In genomic region chrX:66635360-66635759, GRCh38 we compare ENCODE assay signal across 16 cellular contexts. TPM values are rescaled to one million over a fixed set of nuclear protein-coding genes. Genes with fewer than 3 reads are reported as not detected.
DNase-seq lines count a peak whose midpoint lies in the region; ATAC-seq and TF ChIP-seq lines count a peak whose summit lies in the region.
"Had no signal": no experiment of that assay in that cellular context is flagged by ENCODE, and none has a peak within 500 bp of the region (broad histone marks: within the 10 kb centered on the region; RNA-seq: fewer than 3 reads in every experiment).

No MANE protein-coding gene starts in this region.

- H3K4me1 Mint-ChIP-seq in brain, result peaks cover 47% of the 10 kb centered on the region
- H3K4me1 Mint-ChIP-seq: CD4-positive, CD25-positive, alpha-beta regulatory T cell; central memory CD8-positive, alpha-beta T cell had no signal

- peaks cover 0 to 12% (median 4%) of the 10 kb centered on the region in 5 experiments for H3K9me3 Mint-ChIP-seq in brain
- H3K9me3 Mint-ChIP-seq in activated naive CD4-positive, alpha-beta T cell treated with anti-CD3 and anti-CD28 coated beads, Interleukin-2, amount 50 U/mL, for 72 hours, result no peaks in the 10 kb centered on the region
- H3K9me3 Mint-ChIP-seq: activated T-cell treated with anti-CD3 and anti-CD28 coated beads, Interleukin-2, amount 50 U/mL, for 4 hours; central memory CD8-positive, alpha-beta T cell had no signal

- H3K36me3 Mint-ChIP-seq in brain, result peaks cover 43% of the 10 kb centered on the region
- no peaks in the 10 kb centered on the region for H3K36me3 Mint-ChIP-seq in activated naive CD4-positive, alpha-beta T cell treated with anti-CD3 and anti-CD28 coated beads, Interleukin-2, amount 50 U/mL, for 72 hours
- H3K36me3 Mint-ChIP-seq: CD4-positive, CD25-positive, alpha-beta regulatory T cell had no signal

- no peaks in the 10 kb centered on the region for H3K27me3 Mint-ChIP-seq in brain
- H3K27me3 Mint-ChIP-seq: CD4-positive, CD25-positive, alpha-beta regulatory T cell; central memory CD8-positive, alpha-beta T cell had no signal

- peak overlapping the region in 3 of 5 experiments; percentile 34 to 62 (median 52) for H3K4me3 Mint-ChIP-seq in brain
- H3K4me3 Mint-ChIP-seq: activated T-cell treated with anti-CD3 and anti-CD28 coated beads, Interleukin-2, amount 50 U/mL, for 4 hours; CD4-positive, CD25-positive, alpha-beta regulatory T cell; central memory CD8-positive, alpha-beta T cell had no signal

- H3K4me3 ChIP-seq in AG04449 (ENCODE audit: low read depth, low read length), result no peak overlapping the region
- H3K4me3 ChIP-seq: gastroesophageal sphincter, testis had no signal

- H3K27ac Mint-ChIP-seq in brain, result peak overlapping the region in 1 of 5 experiments; percentile 33
- H3K27ac Mint-ChIP-seq in activated naive CD4-positive, alpha-beta T cell treated with anti-CD3 and anti-CD28 coated beads, Interleukin-2, amount 50 U/mL, for 72 hours, result no peak overlapping the region
- H3K27ac Mint-ChIP-seq: CD4-positive, CD25-positive, alpha-beta regulatory T cell had no signal

- CTCF ChIA-PET in AG04449 (lab: Yijun Ruan, JAX), result interaction anchor here (1.3 kb wide), 1 partner anchor 9 kb away, joined by 3 read pairs; no protein-coding TSS in a partner anchor

- POLR2A ChIA-PET in AG04449 (lab: Yijun Ruan, JAX), result interaction anchor here (1.5 kb wide), 1 partner anchor 42 kb away, joined by 9 read pairs; no protein-coding TSS in a partner anchor

- ATAC-seq in activated naive CD4-positive, alpha-beta T cell treated with anti-CD3 and anti-CD28 coated beads, Interleukin-2, amount 50 U/mL, for 72 hours, result no peak
- ATAC-seq: activated T-cell treated with anti-CD3 and anti-CD28 coated beads, Interleukin-2, amount 50 U/mL, for 4 hours; gastroesophageal sphincter had no signal

- TF ChIP-seq CTCF in AG04449 (IDR thresholded peaks at IDR 0.05; ENCODE audit: insufficient read depth, low read length, missing control alignments) (no peak), brain (conservative IDR thresholded peaks at IDR 0.05) (no peak)

- DNase-seq in AG04449 (ENCODE audit: low read depth, low spot score) (peak; percentile 50), HS-5 (ENCODE audit: low read depth) (peak; percentile 62), kidney glomerular epithelial cell (lab: John Stamatoyannopoulos, UW) (peak; percentile 67), NCI-H345 treated with DMSO at 0.1 percent for 48 hours (lab: John Stamatoyannopoulos, UW; ENCODE audit: unreplicated experiment) (no peak), NCI-H526 (lab: John Stamatoyannopoulos, UW) (no peak), NCI-H128 (lab: John Stamatoyannopoulos, UW; ENCODE audit: unreplicated experiment) (no peak)
- no peak for DNase-seq in activated naive CD4-positive, alpha-beta T cell treated with anti-CD3 and anti-CD28 coated beads, Interleukin-2, amount 50 U/mL, for 72 hours (ENCODE audit: low spot score in 2 of 2)
- DNase-seq: activated CD4-positive, CD25-positive, alpha-beta regulatory T cell treated with anti-CD3 and anti-CD28 coated beads, Interleukin-2, amount 50 U/mL, for 72 hours; activated T-cell treated with anti-CD3 and anti-CD28 coated beads, Interleukin-2, amount 50 U/mL, for 4 hours; CD4-positive, CD25-positive, alpha-beta regulatory T cell; NCI-H2171 treated with DMSO at 0.1 percent for 48 hours; posterior cingulate gyrus; testis had no signal

RNA-seq across cellular contexts. Expression of gene EDA2R, which starts 3.5 kb away (rescaled TPM):
- 0.12 TPM for polyA plus RNA-seq in brain (ENCODE audit: insufficient read depth, low read depth, low replicate concordance)
- 1 to 10 TPM; 1.9 to 9.7 TPM for total RNA-seq in activated naive CD4-positive, alpha-beta T cell treated with anti-CD3 and anti-CD28 coated beads, Interleukin-2, amount 50 U/mL, for 72 hours
- total RNA-seq: CD4-positive, CD25-positive, alpha-beta regulatory T cell had no signal
- polyA plus RNA-seq: CD4-positive, CD25-positive, alpha-beta regulatory T cell had no signal

Comparison
In these comparisons a context has a peak if more than half of its experiments do, and no peak if none do; other contexts are left out.
1. DNase-seq: peak in AG04449 (single experiment), HS-5 (single experiment) and kidney glomerular epithelial cell (single experiment); none in NCI-H345 treated with DMSO at 0.1 percent for 48 hours (single experiment), NCI-H526 (0 of 2), NCI-H128 (single experiment) and activated naive CD4-positive, alpha-beta T cell treated with anti-CD3 and anti-CD28 coated beads, Interleukin-2, amount 50 U/mL, for 72 hours (0 of 2).